Comparison of ENCODE assay signal across 25 cellular contexts in genomic region chr20:34449674-34450592, GRCh38.
DNase-seq lines count a peak whose midpoint lies in the region; ATAC-seq, FAIRE-seq and TF ChIP-seq lines count a peak whose summit lies in the region.
"Had no signal": no experiment of that assay in that cellular context is flagged by ENCODE, and none has a peak within 500 bp of the region (broad histone marks: within the 10 kb centered on the region; RNA-seq: fewer than 3 reads in every experiment).

No MANE protein-coding gene starts in this region.

- TF ChIP-seq EP300 in HepG2 (IDR thresholded peaks at IDR 0.05; ENCODE audit: low read depth in 2 of 2, low read length in 2 of 2): no peak
- TF ChIP-seq EP300 in HepG2 (CRISPR knock-in tag; IDR thresholded peaks at IDR 0.05; ENCODE audit: borderline replicate concordance): no peak

- H3K36me3 ChIP-seq in HepG2 (replicated peaks in 1 of 2; ENCODE audit: control insufficient read depth in 1 of 2, insufficient read depth in 2 of 2, low read length in 2 of 2): peaks cover 30 to 92% of the 10 kb centered on the region in 2 experiments
- peaks cover 8 to 80% (median 37%) of the 10 kb centered on the region in 4 donors for H3K36me3 ChIP-seq in right lobe of liver
- peaks cover 65% of the 10 kb centered on the region for H3K36me3 ChIP-seq in SK-N-MC (ENCODE audit: insufficient read depth, low read length)
- peaks cover 0 to 33% of the 10 kb centered on the region in 2 donors for H3K36me3 ChIP-seq in thyroid gland

- ATAC-seq in HepG2 (no peak), right lobe of liver (no peak), HG02884 (IDR thresholded peaks at IDR 0.05; ENCODE audit: unreplicated experiment) (no peak), GM21576 (IDR thresholded peaks at IDR 0.05; ENCODE audit: unreplicated experiment) (no peak)

- TF ChIP-seq POLR2A in HepG2 (IDR thresholded peaks at IDR 0.05; ENCODE audit: insufficient read depth in 1 of 2, low read depth in 2 of 2, low read length in 2 of 2): no peak
- no peak for TF ChIP-seq POLR2A in right lobe of liver (IDR thresholded peaks at IDR 0.05)
- TF ChIP-seq POLR2A in thyroid gland (IDR thresholded peaks at IDR 0.05): no peak

- in situ Hi-C loops in HepG2 (cut with HindIII; ENCODE audit: extremely low pct_ligation_motif_present, low pct_unique_long_range_greater_than_20kb): no loop called here

- no peak overlapping the region for H3K4me2 ChIP-seq in HepG2 (ENCODE audit: low read depth, low read length)

- no peak overlapping the region for H3K4me3 Mint-ChIP-seq in mesothelial cell of epicardium
- H3K4me3 Mint-ChIP-seq: H9, HFFc6 had no signal

- POLR2A ChIA-PET in HepG2 (lab: Yijun Ruan, JAX): no interaction called here

- DNase-seq in HepG2 (ENCODE audit: low spot score) (no peak), right lobe of liver (no peak), SK-N-MC (ENCODE audit: low read depth, low spot score) (no peak), mesothelial cell of epicardium (ENCODE audit: low spot score in 2 of 2, unreplicated experiment in 2 of 2) (no peak), thyroid gland (no peak)
- DNase-seq: Caco-2, H9, HFFc6, KBM-7, MM.1S, NCI-H1048, NCI-H1417 treated with DMSO at 0.1 percent for 48 hours, NCI-H187, NCI-H446 treated with DMSO at 0.1 percent for 48 hours, NCI-H526 treated with DMSO at 0.1 percent for 48 hours, RPMI8226, SHP77 had no signal

- intact Hi-C loops in HepG2 (cut with micrococcal nuclease; ENCODE audit: unreplicated experiment) (no loop called here), right lobe of liver (cut with DNase I) (no loop called here), thyroid gland (cut with DNase I) (no loop called here)

- H3K9me3 Mint-ChIP-seq in mesothelial cell of epicardium: no peaks in the 10 kb centered on the region
- H3K9me3 Mint-ChIP-seq: H9, HFFc6 had no signal

- no peak for TF ChIP-seq CTCF in HepG2 (CRISPR knock-in tag; IDR thresholded peaks at IDR 0.05)
- TF ChIP-seq CTCF in right lobe of liver (IDR thresholded peaks at IDR 0.05): no peak
- no peak for TF ChIP-seq CTCF in mesothelial cell of epicardium (IDR thresholded peaks at IDR 0.05; ENCODE audit: unreplicated experiment)
- no peak for TF ChIP-seq CTCF in thyroid gland (IDR thresholded peaks at IDR 0.05)

- WGBS in HepG2 (ENCODE audit: low lambda C conversion rate): 97% methylated on average over 4 of the region's 4 CpGs
- WGBS in right lobe of liver (ENCODE audit: insufficient coverage, low coverage, low lambda C conversion rate, missing lambda C conversion rate): 78% methylated on average over 4 of the region's 4 CpGs
- 91 to 96% methylated on average over 4 of the region's 4 CpGs for WGBS in thyroid gland, 2 donors

- H3K36me3 Mint-ChIP-seq in mesothelial cell of epicardium: peaks cover 43% of the 10 kb centered on the region

- H4K20me1 ChIP-seq in HepG2 (ENCODE audit: insufficient read depth, low read length): no peaks in the 10 kb centered on the region

- H3K4me1 ChIP-seq in HepG2 (ENCODE audit: insufficient read depth, low read length): no peaks in the 10 kb centered on the region
- no peaks in the 10 kb centered on the region for H3K4me1 ChIP-seq in right lobe of liver
- no peaks in the 10 kb centered on the region for H3K4me1 ChIP-seq in thyroid gland

- BruUV-seq in HepG2 (replicated peaks; lab: Mats Ljungman, UMichigan): TSS peak; percentile 17

- H3K4me1 Mint-ChIP-seq in mesothelial cell of epicardium: peaks cover 36% of the 10 kb centered on the region
- H3K4me1 Mint-ChIP-seq: H9 had no signal

- H3K27ac ChIP-seq in HepG2 (ENCODE audit: extremely low read length, insufficient read depth, low read length) (no peak overlapping the region), right lobe of liver (no peak overlapping the region), SK-N-MC (0 out of 2 replicates have a peak overlapping the region, but pooled peaks have one; percentile 11), thyroid gland (no peak overlapping the region)
- H3K27ac ChIP-seq: C4-2B, GM23248, HL-60 had no signal

- no peaks in the 10 kb centered on the region for H3K27me3 Mint-ChIP-seq in mesothelial cell of epicardium (ENCODE audit: low read depth)

- CTCF ChIA-PET in HepG2 (lab: Yijun Ruan, JAX; ENCODE audit: low intra/inter-chr PET ratio, low total read pairs): interaction anchor here (1.5 kb wide), 1 partner anchor 137 kb away, joined by 4 read pairs; no protein-coding TSS in a partner anchor

- H3K9ac ChIP-seq in HepG2 (ENCODE audit: insufficient read depth, low read depth, low read length) (no peak overlapping the region), SK-N-MC (ENCODE audit: insufficient read length) (no peak overlapping the region)
- H3K9ac ChIP-seq: GM23248 had no signal

- H3K4me3 ChIP-seq in HepG2 (replicated peaks in 1 of 3; ENCODE audit: insufficient read depth in 1 of 3, low read depth in 2 of 3, low read length in 3 of 3) (no peak overlapping the region), right lobe of liver (no peak overlapping the region), SK-N-MC (no peak overlapping the region), thyroid gland (replicated peaks in 1 of 3) (no peak overlapping the region)
- H3K4me3 ChIP-seq: GM23248 had no signal

- H3K27me3 ChIP-seq in HepG2 (ENCODE audit: control insufficient read depth in 1 of 2, insufficient read depth in 2 of 2, low read length in 2 of 2) (no peaks in the 10 kb centered on the region), right lobe of liver (no peaks in the 10 kb centered on the region), thyroid gland (no peaks in the 10 kb centered on the region)

- TF ChIP-seq RAD21 in HepG2 (CRISPR knock-in tag; IDR thresholded peaks at IDR 0.05): no peak

- no peaks in the 10 kb centered on the region for H3K79me2 ChIP-seq in HepG2 (ENCODE audit: insufficient read depth, low read length)

- H2AFZ ChIP-seq in HepG2 (ENCODE audit: low read length): no peak overlapping the region
- H2AFZ ChIP-seq: GM23248 had no signal

- peak overlapping the region; percentile 51 for H3K27ac Mint-ChIP-seq in mesothelial cell of epicardium
- H3K27ac Mint-ChIP-seq: H9 had no signal

- H3K9me3 ChIP-seq in HepG2 (ENCODE audit: low read length): no peaks in the 10 kb centered on the region
- no peaks in the 10 kb centered on the region for H3K9me3 ChIP-seq in right lobe of liver
- H3K9me3 ChIP-seq in SK-N-MC (ENCODE audit: low read depth, low read length): no peaks in the 10 kb centered on the region
- no peaks in the 10 kb centered on the region for H3K9me3 ChIP-seq in thyroid gland
- H3K9me3 ChIP-seq: Caco-2 had no signal

- FAIRE-seq in HepG2 (lab: Jason Lieb, UNC): no peak
- FAIRE-seq: A204.1, GM18507, GM19239 had no signal

TF ChIP-seq in HepG2, 621 proteins besides CTCF, POLR2A, EP300 and RAD21:
- TF ChIP-seq ZNF260 (CRISPR knock-in tag; IDR thresholded peaks at IDR 0.05; ENCODE audit: borderline replicate concordance, low read depth): no peak
- peak; percentile 59; the same call in 1 of the 2 replicates for TF ChIP-seq MNT (IDR thresholded peaks at IDR 0.05)
